Comparison of ENCODE assay signal across 1 cellular context in genomic region chr4:39046243-39046642, GRCh38.
TF ChIP-seq lines count a peak whose summit lies in the region.

No MANE protein-coding gene starts in this region.

TF ChIP-seq in GM12878, 131 proteins besides CTCF, POLR2A, EP300 and RAD21:
- TF ChIP-seq SKIL (IDR thresholded peaks at IDR 0.05; ENCODE audit: low read depth, poor library complexity, severe bottlenecking) = no peak
- no peak for TF ChIP-seq ZNF592 (IDR thresholded peaks at IDR 0.05)
- no peak for TF ChIP-seq TCF12 (IDR thresholded peaks at IDR 0.05; ENCODE audit: low read depth, low read length)
- TF ChIP-seq HDAC2 (IDR thresholded peaks at IDR 0.05) = no peak
- TF ChIP-seq NBN (IDR thresholded peaks at IDR 0.05) = 0 out of 2 replicates have a peak, but pooled peaks have one; percentile 33
- TF ChIP-seq IKZF2 (IDR thresholded peaks at IDR 0.05) = peak; percentile 46 to 65; a peak in 3 of 4 replicates
- TF ChIP-seq ATF7 (IDR thresholded peaks at IDR 0.05; ENCODE audit: low read depth) = 0 out of 2 replicates have a peak, but pooled peaks have one; percentile 10
- peak; percentile 59; the same call in 1 of the 2 replicates for TF ChIP-seq SMARCA5 (IDR thresholded peaks at IDR 0.05)
- peak; percentile 57; the same call in 1 of the 2 replicates for TF ChIP-seq MXI1 (IDR thresholded peaks at IDR 0.05; ENCODE audit: low read depth, low read length)
- TF ChIP-seq, protein P1, sequence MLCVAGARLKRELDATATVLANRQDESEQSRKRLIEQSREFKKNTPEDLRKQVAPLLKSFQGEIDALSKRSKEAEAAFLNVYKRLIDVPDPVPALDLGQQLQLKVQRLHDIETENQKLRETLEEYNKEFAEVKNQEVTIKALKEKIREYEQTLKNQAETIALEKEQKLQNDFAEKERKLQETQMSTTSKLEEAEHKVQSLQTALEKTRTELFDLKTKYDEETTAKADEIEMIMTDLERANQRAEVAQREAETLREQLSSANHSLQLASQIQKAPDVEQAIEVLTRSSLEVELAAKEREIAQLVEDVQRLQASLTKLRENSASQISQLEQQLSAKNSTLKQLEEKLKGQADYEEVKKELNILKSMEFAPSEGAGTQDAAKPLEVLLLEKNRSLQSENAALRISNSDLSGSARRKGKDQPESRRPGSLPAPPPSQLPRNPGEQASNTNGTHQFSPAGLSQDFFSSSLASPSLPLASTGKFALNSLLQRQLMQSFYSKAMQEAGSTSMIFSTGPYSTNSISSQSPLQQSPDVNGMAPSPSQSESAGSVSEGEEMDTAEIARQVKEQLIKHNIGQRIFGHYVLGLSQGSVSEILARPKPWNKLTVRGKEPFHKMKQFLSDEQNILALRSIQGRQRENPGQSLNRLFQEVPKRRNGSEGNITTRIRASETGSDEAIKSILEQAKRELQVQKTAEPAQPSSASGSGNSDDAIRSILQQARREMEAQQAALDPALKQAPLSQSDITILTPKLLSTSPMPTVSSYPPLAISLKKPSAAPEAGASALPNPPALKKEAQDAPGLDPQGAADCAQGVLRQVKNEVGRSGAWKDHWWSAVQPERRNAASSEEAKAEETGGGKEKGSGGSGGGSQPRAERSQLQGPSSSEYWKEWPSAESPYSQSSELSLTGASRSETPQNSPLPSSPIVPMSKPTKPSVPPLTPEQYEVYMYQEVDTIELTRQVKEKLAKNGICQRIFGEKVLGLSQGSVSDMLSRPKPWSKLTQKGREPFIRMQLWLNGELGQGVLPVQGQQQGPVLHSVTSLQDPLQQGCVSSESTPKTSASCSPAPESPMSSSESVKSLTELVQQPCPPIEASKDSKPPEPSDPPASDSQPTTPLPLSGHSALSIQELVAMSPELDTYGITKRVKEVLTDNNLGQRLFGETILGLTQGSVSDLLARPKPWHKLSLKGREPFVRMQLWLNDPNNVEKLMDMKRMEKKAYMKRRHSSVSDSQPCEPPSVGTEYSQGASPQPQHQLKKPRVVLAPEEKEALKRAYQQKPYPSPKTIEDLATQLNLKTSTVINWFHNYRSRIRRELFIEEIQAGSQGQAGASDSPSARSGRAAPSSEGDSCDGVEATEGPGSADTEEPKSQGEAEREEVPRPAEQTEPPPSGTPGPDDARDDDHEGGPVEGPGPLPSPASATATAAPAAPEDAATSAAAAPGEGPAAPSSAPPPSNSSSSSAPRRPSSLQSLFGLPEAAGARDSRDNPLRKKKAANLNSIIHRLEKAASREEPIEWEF (IDR thresholded peaks at IDR 0.05; ENCODE audit: insufficient replicate concordance, low read depth, low read length) = peak; percentile 13
- peak; percentile 37; the same call in 1 of the 2 replicates for TF ChIP-seq IKZF1 (conservative IDR thresholded peaks at IDR 0.05)
- TF ChIP-seq, protein P2, sequence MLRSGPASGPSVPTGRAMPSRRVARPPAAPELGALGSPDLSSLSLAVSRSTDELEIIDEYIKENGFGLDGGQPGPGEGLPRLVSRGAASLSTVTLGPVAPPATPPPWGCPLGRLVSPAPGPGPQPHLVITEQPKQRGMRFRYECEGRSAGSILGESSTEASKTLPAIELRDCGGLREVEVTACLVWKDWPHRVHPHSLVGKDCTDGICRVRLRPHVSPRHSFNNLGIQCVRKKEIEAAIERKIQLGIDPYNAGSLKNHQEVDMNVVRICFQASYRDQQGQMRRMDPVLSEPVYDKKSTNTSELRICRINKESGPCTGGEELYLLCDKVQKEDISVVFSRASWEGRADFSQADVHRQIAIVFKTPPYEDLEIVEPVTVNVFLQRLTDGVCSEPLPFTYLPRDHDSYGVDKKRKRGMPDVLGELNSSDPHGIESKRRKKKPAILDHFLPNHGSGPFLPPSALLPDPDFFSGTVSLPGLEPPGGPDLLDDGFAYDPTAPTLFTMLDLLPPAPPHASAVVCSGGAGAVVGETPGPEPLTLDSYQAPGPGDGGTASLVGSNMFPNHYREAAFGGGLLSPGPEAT (IDR thresholded peaks at IDR 0.05; ENCODE audit: low read depth) = peak; percentile 24; the same call in 1 of the 2 replicates
- TF ChIP-seq EED (IDR thresholded peaks at IDR 0.05; ENCODE audit: low read depth) = peak; percentile 30
TF ChIP-seq in GM12878: peak in this region for 9.
